ENCODE assay signal across 28 cellular contexts in the genomic region with DNA sequence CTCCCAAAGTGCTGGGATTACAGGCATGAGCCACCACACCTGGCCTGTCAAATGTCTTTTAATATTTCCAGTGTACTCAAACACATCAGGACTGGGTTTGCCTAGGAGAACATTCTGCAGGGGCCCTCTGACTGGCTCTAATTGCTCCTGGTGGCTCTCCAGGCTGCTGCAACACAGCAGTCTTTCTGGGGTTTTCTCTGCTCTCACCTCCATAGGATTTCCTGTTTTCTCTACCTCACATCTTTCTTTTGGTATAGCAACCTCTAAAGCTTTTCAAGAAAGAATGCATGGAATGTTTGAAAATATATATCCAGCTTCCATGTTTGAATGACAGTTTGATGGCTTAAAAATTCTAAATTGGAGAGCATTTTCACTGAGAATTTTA.
A peak's percentile ranks its signal among the peaks of the same experiment; 100 is the strongest.
DNase-seq lines count a peak whose midpoint lies in the region; ATAC-seq, FAIRE-seq and TF ChIP-seq lines count a peak whose summit lies in the region.
"Had no signal": no experiment of that assay in that cellular context is flagged by ENCODE, and none has a peak within 500 bp of the region (broad histone marks: within the 10 kb centered on the region; RNA-seq: fewer than 3 reads in every experiment).

No MANE protein-coding gene starts in this region.

- peaks cover 20% of the 10 kb centered on the region for H3F3A ChIP-seq in SK-N-SH (replicated peaks; ENCODE audit: insufficient read depth)
- H3F3A ChIP-seq in smooth muscle cell (ENCODE audit: low read depth), result no peaks in the 10 kb centered on the region

- no TSS peak for BruUV-seq in K562 (replicated peaks; lab: Mats Ljungman, UMichigan)

- TF ChIP-seq EP300 in SK-N-SH (IDR thresholded peaks at IDR 0.05; ENCODE audit: borderline replicate concordance in 1 of 2, low read depth in 1 of 2, low read length in 1 of 2) (no peak), K562 (IDR thresholded peaks at IDR 0.05; ENCODE audit: low read length) (no peak)

- H3K79me2 ChIP-seq in SK-N-SH (ENCODE audit: insufficient read depth), result no peaks in the 10 kb centered on the region
- no peaks in the 10 kb centered on the region for H3K79me2 ChIP-seq in K562 (ENCODE audit: control insufficient read depth, insufficient read depth, low read length)
- no peaks in the 10 kb centered on the region for H3K79me2 ChIP-seq in smooth muscle cell (ENCODE audit: low read depth)
- H3K79me2 ChIP-seq: parathyroid adenoma had no signal

- H3K27me3 ChIP-seq in SK-N-SH (ENCODE audit: insufficient read depth) (no peaks in the 10 kb centered on the region), K562 (ENCODE audit: control insufficient read depth in 2 of 2, insufficient read depth in 2 of 2, low read length in 2 of 2) (no peaks in the 10 kb centered on the region), smooth muscle cell (ENCODE audit: low read depth) (no peaks in the 10 kb centered on the region)
- H3K27me3 ChIP-seq: BE2C, left lung, neural progenitor cell, testis had no signal

- in situ Hi-C loops in K562 (cut with MboI), result no loop called here

- TF ChIP-seq CTCF in SK-N-SH (IDR thresholded peaks at IDR 0.05), result no peak
- no peak for TF ChIP-seq CTCF in K562 (IDR thresholded peaks at IDR 0.05 in 2 of 3, conservative IDR thresholded peaks at IDR 0.05 in 1 of 3; ENCODE audit: insufficient read depth in 2 of 3, low read depth in 1 of 3, low read length in 3 of 3)
- TF ChIP-seq CTCF in smooth muscle cell (IDR thresholded peaks at IDR 0.05; ENCODE audit: borderline replicate concordance, insufficient read depth, poor library complexity, severe bottlenecking), result no peak

- intact Hi-C loops in K562 (cut with micrococcal nuclease), result no loop called here

- H2AFZ ChIP-seq in SK-N-SH (ENCODE audit: low read depth), result no peak overlapping the region
- no peak overlapping the region for H2AFZ ChIP-seq in K562 (ENCODE audit: low read depth, low read length)
- H2AFZ ChIP-seq in smooth muscle cell (ENCODE audit: low read depth), result no peak overlapping the region
- H2AFZ ChIP-seq: neural progenitor cell, parathyroid adenoma had no signal

- H3K36me3 ChIP-seq in SK-N-SH (replicated peaks in 1 of 2; ENCODE audit: control insufficient read depth in 1 of 2, insufficient read depth in 2 of 2, low read length in 1 of 2), result no peaks in the 10 kb centered on the region
- no peaks in the 10 kb centered on the region for H3K36me3 ChIP-seq in K562 (ENCODE audit: control insufficient read depth, insufficient read depth, low read length)
- no peaks in the 10 kb centered on the region for H3K36me3 ChIP-seq in smooth muscle cell (ENCODE audit: low read depth)
- H3K36me3 ChIP-seq: BE2C, left lung, neural progenitor cell had no signal

- no peak for FAIRE-seq in K562 (lab: Jason Lieb, UNC)
- FAIRE-seq: islet of Langerhans, small intestine had no signal

- H3K4me1 ChIP-seq in SK-N-SH (ENCODE audit: control insufficient read depth in 1 of 2, insufficient read depth in 2 of 2, low read depth in 1 of 2, low read length in 1 of 2) (peaks cover 7 to 18% of the 10 kb centered on the region in 2 experiments; a peak in 3 of 4 replicates), K562 (replicated peaks in 1 of 2; ENCODE audit: control insufficient read depth in 2 of 2, insufficient read depth in 2 of 2, low read length in 2 of 2) (peaks cover 11 to 15% of the 10 kb centered on the region in 2 experiments; a peak in 4 of 5 replicates), smooth muscle cell (ENCODE audit: low read depth) (peaks cover under 1% of the 10 kb centered on the region)
- H3K4me1 ChIP-seq: left lung, parathyroid adenoma, testis had no signal

- TF ChIP-seq RAD21 in SK-N-SH (IDR thresholded peaks at IDR 0.05; ENCODE audit: low read length), result no peak
- no peak for TF ChIP-seq RAD21 in K562 (CRISPR knock-in tag; conservative IDR thresholded peaks at IDR 0.05 in 1 of 2, IDR thresholded peaks at IDR 0.05 in 1 of 2)

- H3K4me2 ChIP-seq in SK-N-SH (no peak overlapping the region), K562 (ENCODE audit: insufficient read depth, low read length) (no peak overlapping the region), smooth muscle cell (no peak overlapping the region)
- H3K4me2 ChIP-seq: neural progenitor cell had no signal

- no peak for DNase-seq in SK-N-SH
- DNase-seq in NCI-H226, result peak; percentile 18
- DNase-seq in K562 (ENCODE audit: extremely low read depth in 1 of 4, low spot score in 3 of 4), result no peak
- DNase-seq in smooth muscle cell (lab: John Stamatoyannopoulos, UW; ENCODE audit: unreplicated experiment), result no peak
- DNase-seq in hippocampal formation (lab: John Stamatoyannopoulos, UW), result no peak
- no peak for DNase-seq in ecto neural progenitor cell (ENCODE audit: low spot score)
- DNase-seq in NCI-H345 treated with DMSO at 0.1 percent for 48 hours (lab: John Stamatoyannopoulos, UW; ENCODE audit: unreplicated experiment), result no peak
- DNase-seq: ACHN; activated CD4-positive, alpha-beta T cell treated with anti-CD3 and anti-CD28 coated beads, Interleukin-2, amount 50 U/mL, for 48 hours; activated T-cell treated with anti-CD3 and anti-CD28 coated beads, Interleukin-2, amount 50 U/mL, for 48 hours; CD8-positive, alpha-beta memory T cell; central memory CD4-positive, alpha-beta T cell; cortex of kidney; effector memory CD8-positive, alpha-beta T cell; glutamatergic neuron; left lung; NCI-H1092; retina; stimulated activated CD4-positive, alpha-beta T cell treated with anti-CD3 and anti-CD28 coated beads, Interleukin-1b, Interleukin-23, amount 100 ng/mL, for 48 hours; T-helper 17 cell; testis had no signal

- H3K9me3 ChIP-seq in SK-N-SH, result no peaks in the 10 kb centered on the region
- no peaks in the 10 kb centered on the region for H3K9me3 ChIP-seq in K562 (replicated peaks; ENCODE audit: control insufficient read depth, insufficient read depth, low read depth, low read length)
- no peaks in the 10 kb centered on the region for H3K9me3 ChIP-seq in smooth muscle cell (replicated peaks; ENCODE audit: low read depth)
- H3K9me3 ChIP-seq: BE2C, left lung, testis had no signal

- H3K4me3 ChIP-seq in SK-N-SH (ENCODE audit: low read depth in 2 of 2, low read length in 1 of 2) (no peak overlapping the region), K562 (no peak overlapping the region), smooth muscle cell (no peak overlapping the region)
- H3K4me3 ChIP-seq: left lung, neural progenitor cell, testis had no signal

- TF ChIP-seq POLR2A in K562 (conservative IDR thresholded peaks at IDR 0.05), result no peak

- POLR2A ChIA-PET in SK-N-SH (lab: Yijun Ruan, JAX) (no interaction called here), K562 (lab: Yijun Ruan, JAX) (interaction anchor here (0.5 kb wide), 1 partner anchor 924 kb away, joined by 4 read pairs; no protein-coding TSS in a partner anchor)

- H4K20me1 ChIP-seq in SK-N-SH (ENCODE audit: insufficient read depth) (no peaks in the 10 kb centered on the region), K562 (replicated peaks; ENCODE audit: control insufficient read depth, insufficient read depth, low read length) (no peaks in the 10 kb centered on the region), smooth muscle cell (ENCODE audit: low read depth) (no peaks in the 10 kb centered on the region)

- no peaks in the 10 kb centered on the region for H3K9me2 ChIP-seq in SK-N-SH

- no peak; the same call in 2 of the 3 replicates for ATAC-seq in SK-N-SH treated with all-trans-retinoic acid at 6 μM for 48 hours
- ATAC-seq in K562, result 0 out of 3 replicates have a peak, but pooled peaks have one; percentile 31
- ATAC-seq: activated CD4-positive, CD25-positive, alpha-beta regulatory T cell treated with anti-CD3 and anti-CD28 coated beads, Interleukin-2, amount 50 U/mL, for 24 hours; effector memory CD8-positive, alpha-beta T cell; left lung; T-helper 17 cell had no signal

- no peaks in the 10 kb centered on the region for H3K9me1 ChIP-seq in K562 (ENCODE audit: control insufficient read depth, insufficient read depth, low read length)

- no peak overlapping the region for H3K27ac ChIP-seq in SK-N-SH (ENCODE audit: low read depth in 2 of 2, low read length in 1 of 2)
- H3K27ac ChIP-seq in K562 (ENCODE audit: extremely low read depth, low read depth, low read length), result no peak overlapping the region
- H3K27ac ChIP-seq in smooth muscle cell (ENCODE audit: low read depth), result no peak overlapping the region
- H3K27ac ChIP-seq: left lung, neural progenitor cell, parathyroid adenoma, testis had no signal

- CTCF ChIA-PET in SK-N-SH (lab: Yijun Ruan, JAX), result no interaction called here
- CTCF ChIA-PET in K562 (lab: Yijun Ruan, JAX; ENCODE audit: low intra/inter-chr PET ratio), result no interaction called here

- H3K9ac ChIP-seq in SK-N-SH (no peak overlapping the region), K562 (ENCODE audit: insufficient read depth in 1 of 2, low read depth in 2 of 2, low read length in 2 of 2) (no peak overlapping the region), smooth muscle cell (ENCODE audit: low read depth) (no peak overlapping the region)
- H3K9ac ChIP-seq: neural progenitor cell, parathyroid adenoma had no signal

TF ChIP-seq in SK-N-SH treated with all-trans-retinoic acid at 6 μM for 48 hours, 23 proteins besides CTCF, POLR2A, EP300 and RAD21:
- TF ChIP-seq ZFP30 (CRISPR knock-in tag; IDR thresholded peaks at IDR 0.05) (peak; percentile 72), CSDC2 (CRISPR knock-in tag; IDR thresholded peaks at IDR 0.05) (no peak)
TF ChIP-seq in SK-N-SH treated with all-trans-retinoic acid at 6 μM for 48 hours: peak in this region for 1.

TF ChIP-seq in SK-N-SH, 30 proteins besides CTCF, POLR2A, EP300 and RAD21 (continues in another document):
- TF ChIP-seq YY1 (IDR thresholded peaks at IDR 0.05; ENCODE audit: low read depth) (no peak), RFX5 (IDR thresholded peaks at IDR 0.05; ENCODE audit: low read length) (no peak)
- TF ChIP-seq, protein P1, sequence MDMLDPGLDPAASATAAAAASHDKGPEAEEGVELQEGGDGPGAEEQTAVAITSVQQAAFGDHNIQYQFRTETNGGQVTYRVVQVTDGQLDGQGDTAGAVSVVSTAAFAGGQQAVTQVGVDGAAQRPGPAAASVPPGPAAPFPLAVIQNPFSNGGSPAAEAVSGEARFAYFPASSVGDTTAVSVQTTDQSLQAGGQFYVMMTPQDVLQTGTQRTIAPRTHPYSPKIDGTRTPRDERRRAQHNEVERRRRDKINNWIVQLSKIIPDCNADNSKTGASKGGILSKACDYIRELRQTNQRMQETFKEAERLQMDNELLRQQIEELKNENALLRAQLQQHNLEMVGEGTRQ (IDR thresholded peaks at IDR 0.05; ENCODE audit: borderline replicate concordance, low read depth, low read length), result no peak

TF ChIP-seq in K562, 482 proteins besides CTCF, POLR2A, EP300 and RAD21:
- no peak for TF ChIP-seq ESRRA (IDR thresholded peaks at IDR 0.05; ENCODE audit: borderline replicate concordance, low read depth)
